ENCODE assay signal across 8 cellular contexts in genomic region chr17:15642505-15643251, GRCh38. TPM values are rescaled to one million over a fixed set of nuclear protein-coding genes. Genes with fewer than 3 reads are reported as not detected.
A peak's percentile ranks its signal among the peaks of the same experiment; 100 is the strongest.
DNase-seq lines count a peak whose midpoint lies in the region; ATAC-seq, FAIRE-seq and TF ChIP-seq lines count a peak whose summit lies in the region.
"Not testable (repeated sequence)": the region's sequence is repeated elsewhere in the genome, so short reads cannot be mapped to it uniquely, and the experiment has no call there.

No MANE protein-coding gene starts in this region.

- not testable (repeated sequence) for TF ChIP-seq RAD21 in A549 (conservative IDR thresholded peaks at IDR 0.05 in 1 of 2, IDR thresholded peaks at IDR 0.05 in 1 of 2)

- H3K27ac ChIP-seq in A549 (peak overlapping the region; percentile 95 to 98), RWPE2 (ENCODE audit: poor library complexity, severe bottlenecking) (peak overlapping the region; percentile 83)
- H3K27ac ChIP-seq in upper lobe of left lung: not testable (repeated sequence)

- not testable (repeated sequence) for BruUV-seq in MCF 10A (replicated peaks; lab: Mats Ljungman, UMichigan)

- H3K9me3 ChIP-seq in A549; RWPE2 (ENCODE audit: severe bottlenecking); upper lobe of left lung: not testable (repeated sequence)

- CTCF ChIA-PET in A549 (lab: Yijun Ruan, JAX); MCF 10A (lab: Yijun Ruan, JAX): not testable (repeated sequence)

- not testable (repeated sequence) for H3K27me3 ChIP-seq in RWPE2 (ENCODE audit: insufficient read depth, poor library complexity, severe bottlenecking); upper lobe of left lung

- H3K36me3 Mint-ChIP-seq in HFFc6 (ENCODE audit: low read depth); MCF 10A (ENCODE audit: insufficient read depth, unreplicated experiment); osteocyte (ENCODE audit: unreplicated experiment): not testable (repeated sequence)

- not testable (repeated sequence) for DNase-seq in A549 (ENCODE audit: low read depth in 1 of 2, low spot score in 1 of 2); HFFc6; RWPE2 (ENCODE audit: low spot score); MCF 10A (ENCODE audit: unreplicated experiment); Right ventricle myocardium inferior (ENCODE audit: missing footprints); left lobe of liver (ENCODE audit: low spot score); osteocyte (ENCODE audit: extremely low spot score, unreplicated experiment); upper lobe of left lung

- TF ChIP-seq POLR2A in A549 (IDR thresholded peaks at IDR 0.05; ENCODE audit: low read length); upper lobe of left lung (IDR thresholded peaks at IDR 0.05): not testable (repeated sequence)

- H3K4me3 Mint-ChIP-seq in HFFc6: peak overlapping the region; percentile 62
- not testable (repeated sequence) for H3K4me3 Mint-ChIP-seq in MCF 10A (ENCODE audit: unreplicated experiment); osteocyte (ENCODE audit: unreplicated experiment)

- H3K27ac Mint-ChIP-seq in HFFc6 (peak overlapping the region; percentile 93), MCF 10A (ENCODE audit: low read depth, unreplicated experiment) (peak overlapping the region; percentile 67), osteocyte (ENCODE audit: unreplicated experiment) (peak overlapping the region; percentile 94)

- POLR2A ChIA-PET in A549 (lab: Yijun Ruan, JAX); MCF 10A (lab: Yijun Ruan, JAX): not testable (repeated sequence)

- not testable (repeated sequence) for TF ChIP-seq EP300 in A549 (IDR thresholded peaks at IDR 0.05); upper lobe of left lung (IDR thresholded peaks at IDR 0.05)

- not testable (repeated sequence) for H3K9me3 Mint-ChIP-seq in HFFc6; MCF 10A (ENCODE audit: unreplicated experiment); osteocyte (ENCODE audit: unreplicated experiment)

- H3K36me3 ChIP-seq in RWPE2 (ENCODE audit: low read depth): peaks cover 16% of the 10 kb centered on the region
- not testable (repeated sequence) for H3K36me3 ChIP-seq in upper lobe of left lung

- H3K4me2 ChIP-seq in A549: peak overlapping the region; percentile 91

- peaks cover 29% of the 10 kb centered on the region for H3K4me1 Mint-ChIP-seq in HFFc6 (ENCODE audit: low read depth)
- peaks cover 11% of the 10 kb centered on the region for H3K4me1 Mint-ChIP-seq in MCF 10A (ENCODE audit: insufficient read depth, unreplicated experiment)
- H3K4me1 Mint-ChIP-seq in osteocyte (ENCODE audit: unreplicated experiment): peaks cover 33% of the 10 kb centered on the region

- peak; percentile 73 for ATAC-seq in A549
- peak; percentile 78 for ATAC-seq in RWPE2 (ENCODE audit: low read depth)
- ATAC-seq in Right ventricle myocardium inferior: peak; percentile 46
- peak; percentile 59 for ATAC-seq in left lobe of liver
- peak; percentile 38 to 52 for ATAC-seq in upper lobe of left lung (ENCODE audit: low FRiP score in 2 of 2)

- peaks cover 86% of the 10 kb centered on the region for H3K4me1 ChIP-seq in A549
- peaks cover 13% of the 10 kb centered on the region for H3K4me1 ChIP-seq in RWPE2 (ENCODE audit: insufficient read depth, poor library complexity, severe bottlenecking)
- H3K4me1 ChIP-seq in upper lobe of left lung: not testable (repeated sequence)

- not testable (repeated sequence) for TF ChIP-seq CTCF in A549 (IDR thresholded peaks at IDR 0.05); HFFc6 (IDR thresholded peaks at IDR 0.05); RWPE2 (IDR thresholded peaks at IDR 0.05; ENCODE audit: poor library complexity, severe bottlenecking); MCF 10A (IDR thresholded peaks at IDR 0.05; ENCODE audit: unreplicated experiment); osteocyte (IDR thresholded peaks at IDR 0.05); upper lobe of left lung (IDR thresholded peaks at IDR 0.05)

- H3K4me3 ChIP-seq in A549: peak overlapping the region; percentile 41
- H3K4me3 ChIP-seq in RWPE2 (ENCODE audit: severe bottlenecking); upper lobe of left lung: not testable (repeated sequence)

- intact Hi-C loops in MCF 10A (cut with micrococcal nuclease); Right ventricle myocardium inferior (cut with DNase I): not testable (repeated sequence)

- FAIRE-seq in A549 (lab: Jason Lieb, UNC): peak; percentile 99

- WGBS in A549 (ENCODE audit: missing lambda C conversion rate): 0% methylated on average over 3 of the region's 12 CpGs
- WGBS in upper lobe of left lung, 2 donors: 91% methylated on average over 1 of the region's 12 CpGs; no CpG with 5 or more reads in 1 of the 2 donors

- H3K27me3 Mint-ChIP-seq in HFFc6 (ENCODE audit: insufficient read depth); MCF 10A (ENCODE audit: insufficient read depth, unreplicated experiment); osteocyte (ENCODE audit: unreplicated experiment): not testable (repeated sequence)

TF ChIP-seq in A549, 52 proteins besides CTCF, POLR2A, EP300 and RAD21:
- TF ChIP-seq FOSL2 (IDR thresholded peaks at IDR 0.05): not testable (repeated sequence)
- TF ChIP-seq FOSL2 (CRISPR knock-in tag; IDR thresholded peaks at IDR 0.05) (0 out of 2 replicates have a peak, but pooled peaks have one; percentile 25), ZNF302 (CRISPR knock-in tag; IDR thresholded peaks at IDR 0.05) (peak; percentile 51; the same call in 1 of the 2 replicates), HOXB13 (CRISPR knock-in tag; IDR thresholded peaks at IDR 0.05; ENCODE audit: low read depth) (peak; percentile 78; the same call in 1 of the 2 replicates), RARB (CRISPR knock-in tag; IDR thresholded peaks at IDR 0.05) (peak; percentile 79; the same call in 1 of the 2 replicates), MAFK (IDR thresholded peaks at IDR 0.05; ENCODE audit: partially characterized antibody) (peak; percentile 97), JUN (IDR thresholded peaks at IDR 0.05) (peak in 1 of 2 experiments; percentile 27; a peak in 1 of 5 replicates), HOXA7 (CRISPR knock-in tag; IDR thresholded peaks at IDR 0.05) (peak; percentile 46; the same call in 1 of the 2 replicates), ATOH8 (CRISPR knock-in tag; IDR thresholded peaks at IDR 0.05; ENCODE audit: low read depth) (peak; percentile 84), EHF (CRISPR knock-in tag; IDR thresholded peaks at IDR 0.05) (0 out of 2 replicates have a peak, but pooled peaks have one; percentile 51)

RNA-seq across cellular contexts. Expression of gene FBXW10B, which starts 23.2 kb away (rescaled TPM):
- polyA plus RNA-seq in A549 (2011; rRNA removed) (9.6 and 10.4 TPM in 2 replicates), A549 (2017; fragmentation: RNase III; extraction: RNeasy Plus Mini Kit Qiagen cat#74134 plus additional on column Dnase treatment) (14.3 to 19.5 TPM (median 15.3 TPM) in 3 replicates)
- 4.7 and 5.8 TPM in 2 replicates for polyA plus RNA-seq in A549 (2012; cell fraction: cytosol; rRNA removed)
- polyA plus RNA-seq in A549 (2012; cell fraction: nucleus; rRNA removed): 36.0 and 53.9 TPM in 2 replicates
- 37.1 and 37.8 TPM in 2 replicates for polyA minus RNA-seq in A549 (2011; rRNA and poly(A)+ RNA removed)
- total RNA-seq in HFFc6 (2021; fragmentation: NEBNext Ultra II Directional; extraction: Animal tissue kit (Norgen Biotek cat#: 25700)): under 1 TPM in 2 of 6 experiments, not detected in 4; 0.30 to 0.66 TPM
- total RNA-seq in MCF 10A (2022) (3.4 and 5.3 TPM in 2 replicates), Right ventricle myocardium inferior (0.84 TPM), left lobe of liver (0.55 TPM), osteocyte (0.40 TPM in 1 of 2 replicates, not detected in the other), upper lobe of left lung (10 to 100 TPM in 1 of 6 donors, 1 to 10 TPM in 4, under 1 TPM in 1; 0.34 to 11.1 (median 2.7) TPM)

RNA-seq across cellular contexts. Expression of gene TRIM16, which starts 41.4 kb away (rescaled TPM):
- polyA plus RNA-seq in A549 (2011; rRNA removed) (275 and 301 TPM in 2 replicates), A549 (2017; fragmentation: RNase III; extraction: RNeasy Plus Mini Kit Qiagen cat#74134 plus additional on column Dnase treatment) (293 to 322 TPM (median 297 TPM) in 3 replicates)
- 218 and 250 TPM in 2 replicates for polyA plus RNA-seq in A549 (2012; cell fraction: cytosol; rRNA removed)
- polyA plus RNA-seq in A549 (2012; cell fraction: nucleus; rRNA removed): 179 and 219 TPM in 2 replicates
- 352 and 361 TPM in 2 replicates for polyA minus RNA-seq in A549 (2011; rRNA and poly(A)+ RNA removed)
- total RNA-seq in HFFc6 (2021; fragmentation: NEBNext Ultra II Directional; extraction: Animal tissue kit (Norgen Biotek cat#: 25700)): 10 to 100 TPM; 19.2 to 30.1 (median 27.6) TPM
- total RNA-seq in MCF 10A (2022) (37.6 and 42.5 TPM in 2 replicates), Right ventricle myocardium inferior (31.9 TPM), left lobe of liver (7.0 TPM), osteocyte (23.5 and 26.3 TPM in 2 replicates), upper lobe of left lung (10 to 100 TPM; 15.7 to 63.2 (median 27.5) TPM)

RNA-seq across cellular contexts. Expression of gene ZNF286A, which starts 56.9 kb away (rescaled TPM):
- polyA plus RNA-seq in A549 (2011; rRNA removed): 40.5 and 49.6 TPM in 2 replicates
- 21.3 and 25.7 TPM in 2 replicates for polyA plus RNA-seq in A549 (2012; cell fraction: cytosol; rRNA removed)
- 8.8 and 10.7 TPM in 2 replicates for polyA plus RNA-seq in A549 (2012; cell fraction: nucleus; rRNA removed)
- 34.4 to 43.8 TPM (median 43.4 TPM) in 3 replicates for polyA plus RNA-seq in A549 (2017; fragmentation: RNase III; extraction: RNeasy Plus Mini Kit Qiagen cat#74134 plus additional on column Dnase treatment)
- polyA minus RNA-seq in A549 (2011; rRNA and poly(A)+ RNA removed): 21.2 and 27.1 TPM in 2 replicates
- total RNA-seq in HFFc6 (2021; fragmentation: NEBNext Ultra II Directional; extraction: Animal tissue kit (Norgen Biotek cat#: 25700)): 10 to 100 TPM; 20.6 to 24.5 (median 22.5) TPM
- total RNA-seq in MCF 10A (2022): 24.3 and 25.7 TPM in 2 replicates
- total RNA-seq in Right ventricle myocardium inferior: 8.7 TPM
- 3.5 TPM for total RNA-seq in left lobe of liver
- 38.5 and 39.0 TPM in 2 replicates for total RNA-seq in osteocyte
- total RNA-seq in upper lobe of left lung: 10 to 100 TPM; 10.0 to 23.5 (median 14.7) TPM
